ENCODE assay signal across 7 cellular contexts in the genomic region with DNA sequence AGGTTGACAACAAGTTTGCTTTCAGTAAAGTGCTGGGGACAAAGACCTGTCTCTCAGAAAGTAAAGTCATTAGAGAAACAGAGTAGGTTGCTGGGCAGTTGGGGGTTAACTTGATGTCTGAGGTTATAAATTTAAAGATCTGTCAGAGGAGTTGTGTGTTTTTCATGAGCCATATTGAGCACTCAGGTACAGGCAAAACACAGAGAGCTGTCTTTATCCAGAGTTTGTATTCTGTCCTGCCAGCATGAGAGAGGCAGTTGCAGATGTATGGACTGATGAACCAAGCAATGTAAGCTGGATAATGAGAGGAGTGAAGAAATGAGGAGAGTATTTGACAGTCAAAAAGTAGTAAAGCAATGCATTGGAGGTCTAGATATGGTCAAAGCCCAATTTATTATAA.
"Had no signal": no experiment of that assay in that cellular context is flagged by ENCODE, and none has a peak within 500 bp of the region (broad histone marks: within the 10 kb centered on the region; RNA-seq: fewer than 3 reads in every experiment).

No MANE protein-coding gene starts in this region.

- H3K4me3 Mint-ChIP-seq: GM23338, HFFc6, IgD-negative memory B cell had no signal

- H3K36me3 Mint-ChIP-seq: IgD-negative memory B cell had no signal

- H3K27me3 Mint-ChIP-seq: IgD-negative memory B cell had no signal

- H3K9me3 ChIP-seq: HAP-1 had no signal

- H3K4me1 ChIP-seq: HAP-1 had no signal

- FAIRE-seq: HTR-8/SVneo had no signal

- H3K4me2 ChIP-seq: GM23338 had no signal

- ATAC-seq: GM23338 had no signal

- H2AFZ ChIP-seq: GM23338 had no signal

- H3K36me3 ChIP-seq: HAP-1 had no signal

- H3K4me3 ChIP-seq: GM23338, HAP-1 had no signal

- H3K4me1 Mint-ChIP-seq: GM23338, IgD-negative memory B cell had no signal

- H3K9me3 Mint-ChIP-seq: GM23338, HFFc6, IgD-negative memory B cell had no signal

- DNase-seq: H7, HFFc6, KG1 had no signal

- H3K27ac Mint-ChIP-seq: GM23338, HFFc6, IgD-negative memory B cell had no signal
